ENCODE assay signal across 8 cellular contexts in genomic region chr16:81403601-81404391, GRCh38. TPM values are rescaled to one million over a fixed set of nuclear protein-coding genes. Genes with fewer than 3 reads are reported as not detected.
DNase-seq lines count a peak whose midpoint lies in the region; ATAC-seq lines count a peak whose summit lies in the region.

No MANE protein-coding gene starts in this region.

- intact Hi-C loops in left colon (cut with DNase I, micrococcal nuclease): loop anchor here (5.0 to 10.0 kb wide), 2 partner anchors 319 to 321 kb away; no protein-coding TSS in a partner anchor

- DNase-seq in NCI-H1436 (lab: John Stamatoyannopoulos, UW): peak; percentile 79
- no peak for DNase-seq in NCI-H1436 treated with DMSO at 0.1 percent for 48 hours (lab: John Stamatoyannopoulos, UW)
- peak; percentile 9 for DNase-seq in NCI-H345 treated with DMSO at 0.1 percent for 48 hours (lab: John Stamatoyannopoulos, UW; ENCODE audit: unreplicated experiment)
- DNase-seq in activated CD4-positive, alpha-beta T cell treated with anti-CD3 and anti-CD28 coated beads for 1 hour: peak; percentile 66
- peak; percentile 80 for DNase-seq in cerebellum (ENCODE audit: low spot score)
- peak; percentile 73 to 94 for DNase-seq in left colon
- peak; percentile 79 to 83 for DNase-seq in stimulated activated CD4-positive, alpha-beta T cell treated with anti-CD3 and anti-CD28 coated beads, Interleukin-1b, Interleukin-23, amount 100 ng/mL, for 4 hours (ENCODE audit: low read depth in 2 of 2)

- ATAC-seq in HG03103 (IDR thresholded peaks at IDR 0.05; ENCODE audit: low read depth, unreplicated experiment): peak; percentile 88
- peak; percentile 95 for ATAC-seq in left colon

RNA-seq across cellular contexts. Expression of gene CMIP, which starts 40.8 kb away (rescaled TPM):
- 44.4 TPM for total RNA-seq in cerebellum
- 10 to 100 TPM; 81.8 to 84.5 TPM for total RNA-seq in left colon
